In the genomic region with DNA sequence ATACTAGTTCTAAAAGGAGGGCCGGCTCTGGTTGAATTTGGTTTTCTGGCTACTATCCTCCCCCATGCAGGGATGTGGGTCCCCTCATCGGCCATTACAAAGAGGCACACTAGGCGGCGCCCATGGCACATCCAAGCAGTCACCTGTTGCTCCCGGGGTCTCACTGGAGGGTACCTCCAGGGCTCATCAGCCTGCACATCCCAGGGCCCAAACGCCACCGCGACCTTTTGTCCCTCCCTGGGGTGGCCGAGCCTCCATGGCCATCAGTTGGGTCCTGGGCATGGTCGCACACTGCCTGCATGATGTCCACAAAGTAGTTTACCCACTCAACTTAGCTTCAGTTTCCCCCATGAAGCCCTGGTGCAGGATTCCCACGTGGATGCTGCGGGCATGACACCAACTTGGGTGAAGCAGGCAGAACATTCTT, we compare ENCODE assay signal across 9 cellular contexts. TPM values are rescaled to one million over a fixed set of nuclear protein-coding genes. Genes with fewer than 3 reads are reported as not detected.
DNase-seq lines count a peak whose midpoint lies in the region; ATAC-seq, FAIRE-seq and TF ChIP-seq lines count a peak whose summit lies in the region.
"Had no signal": no experiment of that assay in that cellular context is flagged by ENCODE, and none has a peak within 500 bp of the region (broad histone marks: within the 10 kb centered on the region; RNA-seq: fewer than 3 reads in every experiment).

No MANE protein-coding gene starts in this region.

- no peak overlapping the region for H3K27ac ChIP-seq in astrocyte (ENCODE audit: low read depth, low read length)

- H3K4me1 Mint-ChIP-seq in astrocyte (ENCODE audit: low read depth, unreplicated experiment): no peaks in the 10 kb centered on the region

- H3K79me2 ChIP-seq in astrocyte (ENCODE audit: insufficient read depth, low read length): no peaks in the 10 kb centered on the region

- H4K20me1 ChIP-seq in astrocyte (ENCODE audit: insufficient read depth, low read length): no peaks in the 10 kb centered on the region

- H3K36me3 ChIP-seq in astrocyte (ENCODE audit: insufficient read depth, low read length): no peaks in the 10 kb centered on the region

- no peak for ATAC-seq in omental fat pad (ENCODE audit: low FRiP score)

- FAIRE-seq in astrocyte (lab: Jason Lieb, UNC): no peak
- FAIRE-seq: G401.6 had no signal

- H3K4me3 ChIP-seq in astrocyte (ENCODE audit: insufficient read depth, low read depth, low read length): no peak overlapping the region

- TF ChIP-seq CTCF in astrocyte (IDR thresholded peaks at IDR 0.05; ENCODE audit: insufficient read depth, low read depth, low read length) (peak; percentile 43), omental fat pad (IDR thresholded peaks at IDR 0.05) (no peak)

- no peak overlapping the region for H3K9ac ChIP-seq in astrocyte (ENCODE audit: low read length)

- H3K36me3 Mint-ChIP-seq in astrocyte (ENCODE audit: low read depth, unreplicated experiment): peaks cover 4% of the 10 kb centered on the region

- DNase-seq in NOMO-1 treated with DMSO at 0.1 percent for 48 hours (lab: John Stamatoyannopoulos, UW; ENCODE audit: unreplicated experiment): peak; percentile 18
- DNase-seq in NOMO-1 treated with dmso at 0.1 percent for 144 hours (lab: John Stamatoyannopoulos, UW; ENCODE audit: unreplicated experiment): no peak
- DNase-seq in NCI-H69 (lab: John Stamatoyannopoulos, UW): peak; percentile 58
- DNase-seq in astrocyte (ENCODE audit: low read depth): no peak
- peak; percentile 89 for DNase-seq in iPS-NIHi7 (ENCODE audit: extremely low spot score)
- DNase-seq in stimulated activated CD8-positive, alpha-beta memory T cell treated with anti-CD3 and anti-CD28 coated beads, Interleukin-4, amount 100 ng/mL, for 48 hours: peak; percentile 65
- no peak for DNase-seq in NCI-H2196 (lab: John Stamatoyannopoulos, UW; ENCODE audit: unreplicated experiment)
- DNase-seq in omental fat pad (ENCODE audit: low spot score): no peak

- H3K4me2 ChIP-seq in astrocyte (ENCODE audit: low read length): no peak overlapping the region

- no peaks in the 10 kb centered on the region for H3K9me3 ChIP-seq in astrocyte (ENCODE audit: insufficient read depth, low read depth, low read length)

- no peaks in the 10 kb centered on the region for H3K9me3 Mint-ChIP-seq in astrocyte (ENCODE audit: unreplicated experiment)

- H2AFZ ChIP-seq in astrocyte (ENCODE audit: low read depth, low read length): no peak overlapping the region

- H3K4me1 ChIP-seq in astrocyte (ENCODE audit: insufficient read depth, low read length): no peaks in the 10 kb centered on the region

- H3K4me3 Mint-ChIP-seq in astrocyte (ENCODE audit: unreplicated experiment): no peak overlapping the region

- peaks cover 7% of the 10 kb centered on the region for H3K27me3 Mint-ChIP-seq in astrocyte (ENCODE audit: low read depth, unreplicated experiment)

- H3K27ac Mint-ChIP-seq in astrocyte (ENCODE audit: unreplicated experiment): no peak overlapping the region

- no peaks in the 10 kb centered on the region for H3K27me3 ChIP-seq in astrocyte (ENCODE audit: insufficient read depth, low read length)

RNA-seq across cellular contexts. Expression of a gene that starts 28.3 kb away (rescaled TPM):
- total RNA-seq in astrocyte (36.3 and 37.9 TPM in 2 replicates), omental fat pad (10 to 100 TPM; 67.4 to 94.5 (median 70.0) TPM)

RNA-seq across cellular contexts. Expression of a gene that starts 46.2 kb away (rescaled TPM):
- total RNA-seq in astrocyte: 6.5 and 7.4 TPM in 2 replicates
- 1 to 10 TPM; 1.4 to 5.6 (median 3.1) TPM for total RNA-seq in omental fat pad

RNA-seq across cellular contexts. Expression of a gene that starts 56.9 kb away (rescaled TPM):
- total RNA-seq in astrocyte (not detected in 2 replicates), omental fat pad (not detected)

Comparison
In these comparisons a context has a peak if more than half of its experiments do, and no peak if none do; other contexts are left out.
1. DNase-seq: peak in NOMO-1 treated with DMSO at 0.1 percent for 48 hours (single experiment), NCI-H69 (single experiment), iPS-NIHi7 (single experiment) and stimulated activated CD8-positive, alpha-beta memory T cell treated with anti-CD3 and anti-CD28 coated beads, Interleukin-4, amount 100 ng/mL, for 48 hours (single experiment); none in NOMO-1 treated with dmso at 0.1 percent for 144 hours (single experiment), astrocyte (single experiment), NCI-H2196 (single experiment) and omental fat pad (single experiment).